In genomic region chr6:166313255-166314070, GRCh38 we compare ENCODE assay signal across 1 cellular context.
TF ChIP-seq lines count a peak whose summit lies in the region.

No MANE protein-coding gene starts in this region.

TF ChIP-seq in HepG2, 621 proteins besides CTCF, POLR2A, EP300 and RAD21 (continued from another document and continues in another):
- TF ChIP-seq USF2 (IDR thresholded peaks at IDR 0.05; ENCODE audit: low read depth, low read length) (no peak), USF2 (CRISPR knock-in tag; IDR thresholded peaks at IDR 0.05; ENCODE audit: borderline replicate concordance) (no peak), POGZ (CRISPR knock-in tag; IDR thresholded peaks at IDR 0.05) (no peak), TOE1 (CRISPR knock-in tag; IDR thresholded peaks at IDR 0.05) (no peak), ZNF672 (CRISPR knock-in tag; IDR thresholded peaks at IDR 0.05) (no peak), TAF15 (IDR thresholded peaks at IDR 0.05; ENCODE audit: low read depth, low read length, poor library complexity, severe bottlenecking) (no peak), ETV6 (CRISPR knock-in tag; conservative IDR thresholded peaks at IDR 0.05) (no peak), TEAD2 (CRISPR knock-in tag; IDR thresholded peaks at IDR 0.05) (no peak), MXD1 (CRISPR knock-in tag; IDR thresholded peaks at IDR 0.05) (no peak), CHD4 (IDR thresholded peaks at IDR 0.05; ENCODE audit: borderline replicate concordance, low read length) (no peak), MAF1 (CRISPR knock-in tag; IDR thresholded peaks at IDR 0.05; ENCODE audit: borderline replicate concordance) (no peak), MYNN (CRISPR knock-in tag; IDR thresholded peaks at IDR 0.05; ENCODE audit: low read depth) (no peak), ZNF367 (CRISPR knock-in tag; IDR thresholded peaks at IDR 0.05; ENCODE audit: borderline replicate concordance) (no peak), ARNTL (CRISPR knock-in tag; IDR thresholded peaks at IDR 0.05) (no peak), DBP (CRISPR knock-in tag; IDR thresholded peaks at IDR 0.05; ENCODE audit: not compliant biosample characterization) (no peak), TFAP4 (IDR thresholded peaks at IDR 0.05; ENCODE audit: borderline replicate concordance, low read depth) (no peak), SUZ12 (IDR thresholded peaks at IDR 0.05; ENCODE audit: low read depth, low read length) (no peak), ZBTB25 (CRISPR knock-in tag; IDR thresholded peaks at IDR 0.05) (no peak), SAFB2 (CRISPR knock-in tag; IDR thresholded peaks at IDR 0.05; ENCODE audit: borderline replicate concordance, low read depth) (no peak), ZNF670 (CRISPR knock-in tag; IDR thresholded peaks at IDR 0.05; ENCODE audit: borderline replicate concordance) (no peak), ZSCAN31 (CRISPR knock-in tag; IDR thresholded peaks at IDR 0.05; ENCODE audit: low read depth) (no peak), ZNF761 (CRISPR knock-in tag; conservative IDR thresholded peaks at IDR 0.05) (no peak), ZNF292 (CRISPR knock-in tag; IDR thresholded peaks at IDR 0.05; ENCODE audit: borderline replicate concordance, low read depth) (no peak), GATAD2A (CRISPR knock-in tag; IDR thresholded peaks at IDR 0.05) (peak; percentile 33; the same call in 1 of the 2 replicates), MEIS2 (CRISPR knock-in tag; IDR thresholded peaks at IDR 0.05) (no peak), YEATS4 (CRISPR knock-in tag; IDR thresholded peaks at IDR 0.05; ENCODE audit: borderline replicate concordance) (no peak), YEATS2 (CRISPR knock-in tag; IDR thresholded peaks at IDR 0.05; ENCODE audit: borderline replicate concordance) (no peak), ZNF264 (CRISPR knock-in tag; IDR thresholded peaks at IDR 0.05) (no peak), ZNF7 (CRISPR knock-in tag; IDR thresholded peaks at IDR 0.05) (no peak), MLLT10 (CRISPR knock-in tag; IDR thresholded peaks at IDR 0.05) (no peak), TEAD3 (CRISPR knock-in tag; optimal IDR thresholded peaks at IDR 0.05; ENCODE audit: borderline replicate concordance) (peak; percentile 22), ZNF737 (CRISPR knock-in tag; IDR thresholded peaks at IDR 0.05; ENCODE audit: borderline replicate concordance) (no peak), ZNF784 (CRISPR knock-in tag; IDR thresholded peaks at IDR 0.05; ENCODE audit: borderline replicate concordance) (no peak), GLMP (CRISPR knock-in tag; IDR thresholded peaks at IDR 0.05; ENCODE audit: borderline replicate concordance) (no peak), HNRNPK (IDR thresholded peaks at IDR 0.05; ENCODE audit: low read depth, low read length, poor library complexity, severe bottlenecking) (no peak), ZNF781 (CRISPR knock-in tag; IDR thresholded peaks at IDR 0.05; ENCODE audit: borderline replicate concordance, not compliant biosample characterization) (no peak), SP1 (IDR thresholded peaks at IDR 0.05) (no peak), SP1 (CRISPR knock-in tag; IDR thresholded peaks at IDR 0.05) (peak; percentile 22; the same call in 1 of the 2 replicates), YY1 (IDR thresholded peaks at IDR 0.05; ENCODE audit: insufficient read depth, insufficient replicate concordance, low read depth, low read length) (peak; percentile 17), ELF3 (CRISPR knock-in tag; IDR thresholded peaks at IDR 0.05) (peak; percentile 25; the same call in 1 of the 2 replicates), HDAC2 (CRISPR knock-in tag; IDR thresholded peaks at IDR 0.05) (0 out of 2 replicates have a peak, but pooled peaks have one; percentile 26), EED (CRISPR knock-in tag; IDR thresholded peaks at IDR 0.05) (no peak), GATA4 (IDR thresholded peaks at IDR 0.05; ENCODE audit: borderline replicate concordance, low read depth) (no peak), ZNF777 (CRISPR knock-in tag; IDR thresholded peaks at IDR 0.05) (no peak), ZNF260 (CRISPR knock-in tag; IDR thresholded peaks at IDR 0.05; ENCODE audit: borderline replicate concordance, low read depth) (no peak), NONO (IDR thresholded peaks at IDR 0.05) (no peak), NONO (CRISPR knock-in tag; conservative IDR thresholded peaks at IDR 0.05) (no peak), SCMH1 (CRISPR knock-in tag; IDR thresholded peaks at IDR 0.05; ENCODE audit: borderline replicate concordance) (no peak), ZNF788 (CRISPR knock-in tag; IDR thresholded peaks at IDR 0.05; ENCODE audit: borderline replicate concordance) (no peak), NFKBIZ (CRISPR knock-in tag; IDR thresholded peaks at IDR 0.05) (no peak), EZH2 (conservative IDR thresholded peaks at IDR 0.05; ENCODE audit: low read depth, low read length) (no peak), ZNF484 (CRISPR knock-in tag; IDR thresholded peaks at IDR 0.05; ENCODE audit: borderline replicate concordance, low read depth) (no peak)
- TF ChIP-seq, protein P1, sequence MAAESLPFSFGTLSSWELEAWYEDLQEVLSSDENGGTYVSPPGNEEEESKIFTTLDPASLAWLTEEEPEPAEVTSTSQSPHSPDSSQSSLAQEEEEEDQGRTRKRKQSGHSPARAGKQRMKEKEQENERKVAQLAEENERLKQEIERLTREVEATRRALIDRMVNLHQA (CRISPR knock-in tag; IDR thresholded peaks at IDR 0.05): no peak
- TF ChIP-seq, protein P2, sequence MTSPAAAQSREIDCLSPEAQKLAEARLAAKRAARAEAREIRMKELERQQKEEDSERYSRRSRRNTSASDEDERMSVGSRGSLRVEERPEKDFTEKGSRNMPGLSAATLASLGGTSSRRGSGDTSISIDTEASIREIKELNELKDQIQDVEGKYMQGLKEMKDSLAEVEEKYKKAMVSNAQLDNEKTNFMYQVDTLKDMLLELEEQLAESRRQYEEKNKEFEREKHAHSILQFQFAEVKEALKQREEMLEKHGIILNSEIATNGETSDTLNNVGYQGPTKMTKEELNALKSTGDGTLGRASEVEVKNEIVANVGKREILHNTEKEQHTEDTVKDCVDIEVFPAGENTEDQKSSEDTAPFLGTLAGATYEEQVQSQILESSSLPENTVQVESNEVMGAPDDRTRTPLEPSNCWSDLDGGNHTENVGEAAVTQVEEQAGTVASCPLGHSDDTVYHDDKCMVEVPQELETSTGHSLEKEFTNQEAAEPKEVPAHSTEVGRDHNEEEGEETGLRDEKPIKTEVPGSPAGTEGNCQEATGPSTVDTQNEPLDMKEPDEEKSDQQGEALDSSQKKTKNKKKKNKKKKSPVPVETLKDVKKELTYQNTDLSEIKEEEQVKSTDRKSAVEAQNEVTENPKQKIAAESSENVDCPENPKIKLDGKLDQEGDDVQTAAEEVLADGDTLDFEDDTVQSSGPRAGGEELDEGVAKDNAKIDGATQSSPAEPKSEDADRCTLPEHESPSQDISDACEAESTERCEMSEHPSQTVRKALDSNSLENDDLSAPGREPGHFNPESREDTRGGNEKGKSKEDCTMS (CRISPR knock-in tag; conservative IDR thresholded peaks at IDR 0.05): no peak
- TF ChIP-seq, protein P3, sequence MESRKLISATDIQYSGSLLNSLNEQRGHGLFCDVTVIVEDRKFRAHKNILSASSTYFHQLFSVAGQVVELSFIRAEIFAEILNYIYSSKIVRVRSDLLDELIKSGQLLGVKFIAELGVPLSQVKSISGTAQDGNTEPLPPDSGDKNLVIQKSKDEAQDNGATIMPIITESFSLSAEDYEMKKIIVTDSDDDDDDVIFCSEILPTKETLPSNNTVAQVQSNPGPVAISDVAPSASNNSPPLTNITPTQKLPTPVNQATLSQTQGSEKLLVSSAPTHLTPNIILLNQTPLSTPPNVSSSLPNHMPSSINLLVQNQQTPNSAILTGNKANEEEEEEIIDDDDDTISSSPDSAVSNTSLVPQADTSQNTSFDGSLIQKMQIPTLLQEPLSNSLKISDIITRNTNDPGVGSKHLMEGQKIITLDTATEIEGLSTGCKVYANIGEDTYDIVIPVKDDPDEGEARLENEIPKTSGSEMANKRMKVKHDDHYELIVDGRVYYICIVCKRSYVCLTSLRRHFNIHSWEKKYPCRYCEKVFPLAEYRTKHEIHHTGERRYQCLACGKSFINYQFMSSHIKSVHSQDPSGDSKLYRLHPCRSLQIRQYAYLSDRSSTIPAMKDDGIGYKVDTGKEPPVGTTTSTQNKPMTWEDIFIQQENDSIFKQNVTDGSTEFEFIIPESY (CRISPR knock-in tag; IDR thresholded peaks at IDR 0.05): no peak
- TF ChIP-seq, protein P4, sequence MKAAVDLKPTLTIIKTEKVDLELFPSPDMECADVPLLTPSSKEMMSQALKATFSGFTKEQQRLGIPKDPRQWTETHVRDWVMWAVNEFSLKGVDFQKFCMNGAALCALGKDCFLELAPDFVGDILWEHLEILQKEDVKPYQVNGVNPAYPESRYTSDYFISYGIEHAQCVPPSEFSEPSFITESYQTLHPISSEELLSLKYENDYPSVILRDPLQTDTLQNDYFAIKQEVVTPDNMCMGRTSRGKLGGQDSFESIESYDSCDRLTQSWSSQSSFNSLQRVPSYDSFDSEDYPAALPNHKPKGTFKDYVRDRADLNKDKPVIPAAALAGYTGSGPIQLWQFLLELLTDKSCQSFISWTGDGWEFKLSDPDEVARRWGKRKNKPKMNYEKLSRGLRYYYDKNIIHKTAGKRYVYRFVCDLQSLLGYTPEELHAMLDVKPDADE (CRISPR knock-in tag; IDR thresholded peaks at IDR 0.05): no peak
- TF ChIP-seq, protein P5, sequence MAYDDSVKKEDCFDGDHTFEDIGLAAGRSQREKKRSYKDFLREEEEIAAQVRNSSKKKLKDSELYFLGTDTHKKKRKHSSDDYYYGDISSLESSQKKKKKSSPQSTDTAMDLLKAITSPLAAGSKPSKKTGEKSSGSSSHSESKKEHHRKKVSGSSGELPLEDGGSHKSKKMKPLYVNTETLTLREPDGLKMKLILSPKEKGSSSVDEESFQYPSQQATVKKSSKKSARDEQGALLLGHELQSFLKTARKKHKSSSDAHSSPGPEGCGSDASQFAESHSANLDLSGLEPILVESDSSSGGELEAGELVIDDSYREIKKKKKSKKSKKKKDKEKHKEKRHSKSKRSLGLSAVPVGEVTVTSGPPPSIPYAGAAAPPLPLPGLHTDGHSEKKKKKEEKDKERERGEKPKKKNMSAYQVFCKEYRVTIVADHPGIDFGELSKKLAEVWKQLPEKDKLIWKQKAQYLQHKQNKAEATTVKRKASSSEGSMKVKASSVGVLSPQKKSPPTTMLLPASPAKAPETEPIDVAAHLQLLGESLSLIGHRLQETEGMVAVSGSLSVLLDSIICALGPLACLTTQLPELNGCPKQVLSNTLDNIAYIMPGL (CRISPR knock-in tag; IDR thresholded peaks at IDR 0.05; ENCODE audit: borderline replicate concordance in 1 of 2, low read depth in 1 of 2): peak in 1 of 2 experiments; percentile 48; a peak in 1 of 4 replicates
